In genomic region chr12:79515526-79515935, GRCh38 we compare ENCODE assay signal across 1 cellular context.
TF ChIP-seq lines count a peak whose summit lies in the region.

No MANE protein-coding gene starts in this region.

TF ChIP-seq in endothelial cell of umbilical vein, 7 proteins besides CTCF, POLR2A, EP300 and RAD21:
- TF ChIP-seq EZH2 (IDR thresholded peaks at IDR 0.05; ENCODE audit: borderline replicate concordance, low read depth, low read length, severe bottlenecking) (no peak), MYC (IDR thresholded peaks at IDR 0.05; ENCODE audit: low read depth, low read length) (no peak), MAX (IDR thresholded peaks at IDR 0.05; ENCODE audit: insufficient read depth, insufficient read length) (no peak)
